Comparison of ENCODE assay signal across 20 cellular contexts in genomic region chr3:146715176-146715575, GRCh38.
DNase-seq lines count a peak whose midpoint lies in the region; ATAC-seq and TF ChIP-seq lines count a peak whose summit lies in the region.
"Had no signal": no experiment of that assay in that cellular context is flagged by ENCODE, and none has a peak within 500 bp of the region (broad histone marks: within the 10 kb centered on the region; RNA-seq: fewer than 3 reads in every experiment).

No MANE protein-coding gene starts in this region.

- H3K27me3 ChIP-seq in adipocyte (replicated peaks; ENCODE audit: control insufficient read depth, insufficient read depth, low read length): no peaks in the 10 kb centered on the region
- H3K27me3 ChIP-seq: BE2C, gastrocnemius medialis, spleen, tibial artery had no signal

- DNase-seq in GM04503 (ENCODE audit: low read depth) (peak; percentile 9), adipocyte (ENCODE audit: low read depth) (peak; percentile 57), fibroblast of mammary gland (ENCODE audit: low read depth) (peak; percentile 47), retinal pigment epithelial cell (ENCODE audit: low read depth) (peak; percentile 8), COLO829 (ENCODE audit: low spot score) (no peak), NOMO-1 (lab: John Stamatoyannopoulos, UW; ENCODE audit: unreplicated experiment in 2 of 2) (no peak)
- DNase-seq: activated CD4-positive, alpha-beta T cell treated with anti-CD3 and anti-CD28 coated beads, Interleukin-2, amount 10 ng/mL, durations not matched to agents 24 days and 14 days; BE2C; COR-L47; gastrocnemius medialis; GOT3; NCI-H2081 treated with DMSO at 0.1 percent for 48 hours; NCI-H446; nucleus accumbens; spleen; stimulated activated naive CD8-positive, alpha-beta T cell treated with anti-CD3 and anti-CD28 coated beads, Interleukin-15, amount 100 ng/mL, for 72 hours; T-cell; tibial artery had no signal

- H3K9me3 ChIP-seq in adipocyte (ENCODE audit: control insufficient read depth, low read length): no peaks in the 10 kb centered on the region
- H3K9me3 ChIP-seq: BE2C, gastrocnemius medialis, spleen, tibial artery had no signal

- no peak for TF ChIP-seq CTCF in fibroblast of mammary gland (conservative IDR thresholded peaks at IDR 0.05; ENCODE audit: control insufficient read depth, insufficient read depth, low read depth, low read length)
- TF ChIP-seq CTCF in retinal pigment epithelial cell (conservative IDR thresholded peaks at IDR 0.05; ENCODE audit: low read depth, low read length): no peak

- H3K9ac ChIP-seq in adipocyte (ENCODE audit: low read length): no peak overlapping the region

- no peaks in the 10 kb centered on the region for H3K36me3 ChIP-seq in adipocyte (ENCODE audit: control insufficient read depth, insufficient read depth, low read length, severe bottlenecking)
- H3K36me3 ChIP-seq: BE2C, gastrocnemius medialis, spleen, tibial artery had no signal

- no peaks in the 10 kb centered on the region for H3K4me1 ChIP-seq in adipocyte (ENCODE audit: control insufficient read depth, insufficient read depth, low read length)
- H3K4me1 ChIP-seq: BE2C, gastrocnemius medialis, spleen, tibial artery had no signal

- no peak overlapping the region for H3K4me3 ChIP-seq in adipocyte (ENCODE audit: low read length)
- H3K4me3 ChIP-seq in fibroblast of mammary gland (ENCODE audit: control insufficient read depth, low read depth, low read length): no peak overlapping the region
- no peak overlapping the region for H3K4me3 ChIP-seq in retinal pigment epithelial cell (ENCODE audit: low read length)
- H3K4me3 ChIP-seq: gastrocnemius medialis, spleen, tibial artery had no signal

- no peak for ATAC-seq in GM21390 (IDR thresholded peaks at IDR 0.05; ENCODE audit: unreplicated experiment)
- ATAC-seq: activated naive CD4-positive, alpha-beta T cell treated with anti-CD3 and anti-CD28 coated beads, Interleukin-2, amount 50 U/mL, for 72 hours; gastrocnemius medialis; stimulated activated naive CD8-positive, alpha-beta T cell treated with anti-CD3 and anti-CD28 coated beads, Interleukin-15, amount 100 ng/mL, for 72 hours; T-cell had no signal

Comparison
In these comparisons a context has a peak if more than half of its experiments do, and no peak if none do; other contexts are left out.
1. DNase-seq: peak in GM04503 (single experiment), adipocyte (single experiment), fibroblast of mammary gland (single experiment) and retinal pigment epithelial cell (single experiment); none in COLO829 (single experiment) and NOMO-1 (0 of 2).